ENCODE assay signal across 19 cellular contexts in the genomic region with DNA sequence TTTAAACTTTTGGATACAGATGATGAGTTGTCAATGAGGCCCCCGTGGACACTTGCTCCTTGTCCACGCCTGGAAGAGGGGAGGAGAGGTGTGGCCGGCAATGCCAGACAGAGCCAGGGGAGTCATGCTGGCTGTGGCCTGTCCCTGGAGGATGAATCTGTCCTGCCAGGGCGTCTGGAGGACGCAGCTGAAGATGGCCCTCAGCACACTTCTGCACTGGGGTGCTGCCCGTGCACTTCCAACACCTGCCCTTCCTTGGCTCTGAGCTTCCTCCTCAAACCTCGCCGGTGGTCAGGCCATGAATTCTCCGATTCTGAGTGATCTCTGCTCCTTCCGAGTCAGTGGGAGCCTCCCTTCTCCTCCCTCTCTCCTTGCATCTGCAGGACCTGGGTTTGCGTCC. TPM values are rescaled to one million over a fixed set of nuclear protein-coding genes. Genes with fewer than 3 reads are reported as not detected.
DNase-seq lines count a peak whose midpoint lies in the region; ATAC-seq, FAIRE-seq and TF ChIP-seq lines count a peak whose summit lies in the region.
"Had no signal": no experiment of that assay in that cellular context is flagged by ENCODE, and none has a peak within 500 bp of the region (broad histone marks: within the 10 kb centered on the region; RNA-seq: fewer than 3 reads in every experiment).

No MANE protein-coding gene starts in this region.

- H3K27me3 ChIP-seq in neuronal stem cell (ENCODE audit: control insufficient read depth in 3 of 3, insufficient read depth in 3 of 3, low read depth in 1 of 3, low read length in 3 of 3) (no peaks in the 10 kb centered on the region), Karpas-422 (ENCODE audit: low read length) (no peaks in the 10 kb centered on the region)

- no peak for FAIRE-seq in kidney (lab: Jason Lieb, UNC)
- peak; percentile 55 for FAIRE-seq in urothelium cell line (lab: Jason Lieb, UNC)
- FAIRE-seq: G401.6, GM12892, H1 had no signal

- no peak overlapping the region for H4K8ac ChIP-seq in neuronal stem cell (ENCODE audit: low read depth, low read length)

- H3K18ac ChIP-seq in neuronal stem cell (ENCODE audit: low read length) = peak overlapping the region; percentile 62

- DNase-seq in kidney (peak; percentile 26), neuronal stem cell (ENCODE audit: low spot score) (no peak), urothelium cell line (ENCODE audit: low spot score) (no peak), Karpas-422 (no peak), left ventricle myocardium superior (no peak), activated gamma-delta T cell treated with Interleukin-2 at 50 U/mL for 16 hours (no peak)
- DNase-seq: Caco-2; CD4-positive, CD25-positive, alpha-beta regulatory T cell; CD8-positive, alpha-beta T cell; DMS153; DND-41; GM23248; H7; HCEC 1CT had no signal

- H2AFZ ChIP-seq in neuronal stem cell (ENCODE audit: low read length) = no peak overlapping the region
- H2AFZ ChIP-seq in Karpas-422 (ENCODE audit: low read length) = no peak overlapping the region
- H2AFZ ChIP-seq: GM23248 had no signal

- ATAC-seq in left ventricle myocardium superior = no peak
- ATAC-seq: CD8-positive, alpha-beta T cell had no signal

- intact Hi-C loops in kidney (cut with DNase I) = no loop called here
- intact Hi-C loops in left ventricle myocardium superior (cut with micrococcal nuclease) = no loop called here

- H4K20me1 ChIP-seq in Karpas-422 (ENCODE audit: insufficient read depth, low read depth, low read length) = no peaks in the 10 kb centered on the region

- TF ChIP-seq CTCF in kidney (IDR thresholded peaks at IDR 0.05; ENCODE audit: borderline replicate concordance, extremely low read depth, insufficient read depth) = no peak

- no peak overlapping the region for H3K23ac ChIP-seq in neuronal stem cell (ENCODE audit: low read depth, low read length, poor library complexity)

- no peaks in the 10 kb centered on the region for H3K9me2 ChIP-seq in Karpas-422 (replicated peaks; ENCODE audit: insufficient read depth, low read length)

- H2BK120ac ChIP-seq in neuronal stem cell (ENCODE audit: low read depth, low read length) = no peak overlapping the region

- H3K4me3 ChIP-seq in kidney (ENCODE audit: low read length in 2 of 2) (no peak overlapping the region), neuronal stem cell (ENCODE audit: low read length in 2 of 2) (no peak overlapping the region), Karpas-422 (ENCODE audit: low read length) (no peak overlapping the region)
- H3K4me3 ChIP-seq: GM23248 had no signal

- H3K36me3 ChIP-seq in kidney (ENCODE audit: control insufficient read depth in 1 of 2, insufficient read depth in 2 of 2, low read length in 2 of 2) = no peaks in the 10 kb centered on the region
- no peaks in the 10 kb centered on the region for H3K36me3 ChIP-seq in neuronal stem cell (replicated peaks in 1 of 2; ENCODE audit: control insufficient read depth in 2 of 2, insufficient read depth in 2 of 2, low read length in 2 of 2)
- no peaks in the 10 kb centered on the region for H3K36me3 ChIP-seq in Karpas-422 (ENCODE audit: insufficient read depth, low read length)

- no peak overlapping the region for H3K4ac ChIP-seq in neuronal stem cell (ENCODE audit: low read length)

- H2BK12ac ChIP-seq in neuronal stem cell (ENCODE audit: low read length) = no peak overlapping the region

- H2AK5ac ChIP-seq in neuronal stem cell (ENCODE audit: low read depth, low read length) = peak overlapping the region; percentile 14

- no peaks in the 10 kb centered on the region for H3K79me2 ChIP-seq in Karpas-422 (ENCODE audit: low read length)

- H3K9ac ChIP-seq in kidney (ENCODE audit: low read length in 2 of 2) = no peak overlapping the region
- no peak overlapping the region for H3K9ac ChIP-seq in neuronal stem cell (ENCODE audit: low read depth, low read length, poor library complexity)
- H3K9ac ChIP-seq in Karpas-422 (ENCODE audit: low read length) = no peak overlapping the region
- H3K9ac ChIP-seq: GM23248 had no signal

- H3K9me3 ChIP-seq in kidney (ENCODE audit: control insufficient read depth in 1 of 2, low read length in 2 of 2) (no peaks in the 10 kb centered on the region), neuronal stem cell (replicated peaks in 1 of 2; ENCODE audit: control insufficient read depth in 2 of 2, insufficient read depth in 1 of 2, low read depth in 1 of 2, low read length in 2 of 2) (no peaks in the 10 kb centered on the region), Karpas-422 (ENCODE audit: low read length) (no peaks in the 10 kb centered on the region)
- H3K9me3 ChIP-seq: Caco-2 had no signal

- H3K79me1 ChIP-seq in neuronal stem cell (ENCODE audit: low read depth, low read length) = no peaks in the 10 kb centered on the region

- H4K91ac ChIP-seq in neuronal stem cell (ENCODE audit: low read depth, low read length, poor library complexity) = no peak overlapping the region

- peak overlapping the region; percentile 32 for H2BK15ac ChIP-seq in neuronal stem cell (ENCODE audit: low read length)

- WGBS in neuronal stem cell (ENCODE audit: extremely low coverage in 2 of 2, insufficient read length in 2 of 2, insufficient replicate concordance in 1 of 2), 2 donors = no CpG with 5 or more reads among the region's 11 CpGs

- no peak overlapping the region for H3K4me2 ChIP-seq in neuronal stem cell (ENCODE audit: insufficient read depth, low read length, poor library complexity, severe bottlenecking)
- no peak overlapping the region for H3K4me2 ChIP-seq in Karpas-422 (ENCODE audit: low read depth, low read length, poor library complexity, severe bottlenecking)

- no peak overlapping the region for H3K14ac ChIP-seq in neuronal stem cell (ENCODE audit: low read length)

- H3K27ac ChIP-seq in kidney (ENCODE audit: low read depth in 2 of 2, low read length in 2 of 2) = no peak overlapping the region
- H3K27ac ChIP-seq in neuronal stem cell (replicated peaks; ENCODE audit: low read length) = no peak overlapping the region
- H3K27ac ChIP-seq in Karpas-422 (ENCODE audit: low read length) = no peak overlapping the region
- H3K27ac ChIP-seq: C4-2B, GM23248 had no signal

- no peak overlapping the region for H2BK5ac ChIP-seq in neuronal stem cell (ENCODE audit: low read length)

- no peaks in the 10 kb centered on the region for H3K4me1 ChIP-seq in kidney (ENCODE audit: control insufficient read depth in 1 of 2, insufficient read depth in 1 of 2, low read depth in 1 of 2, low read length in 2 of 2)
- peaks cover 21% of the 10 kb centered on the region in 2 donors for H3K4me1 ChIP-seq in neuronal stem cell (ENCODE audit: control insufficient read depth in 2 of 2, insufficient read depth in 1 of 2, low read depth in 1 of 2, low read length in 2 of 2)
- no peaks in the 10 kb centered on the region for H3K4me1 ChIP-seq in Karpas-422 (ENCODE audit: low read length)
- H3K4me1 ChIP-seq: Caco-2 had no signal

RNA-seq across cellular contexts. Expression of a gene that starts 56.4 kb away (rescaled TPM):
- total RNA-seq in kidney (0.63 TPM), left ventricle myocardium superior (0.17 TPM)
- polyA plus RNA-seq in kidney (ENCODE audit: insufficient read depth, low read depth, low replicate concordance) = 0.67 TPM
- 0.14 TPM for polyA plus RNA-seq in neuronal stem cell (2013, experiment 1 of 2)
- 0.08 TPM for polyA plus RNA-seq in neuronal stem cell (2013, experiment 2 of 2)
- not detected in 2 replicates for total RNA-seq in Karpas-422 (2014; rRNA removed; shearing (Covaris generic); ENCODE audit: low replicate concordance)
- total RNA-seq: CD4-positive, CD25-positive, alpha-beta regulatory T cell; CD8-positive, alpha-beta T cell had no signal
- polyA plus RNA-seq: BJ; CD4-positive, CD25-positive, alpha-beta regulatory T cell had no signal
